In the genomic region with DNA sequence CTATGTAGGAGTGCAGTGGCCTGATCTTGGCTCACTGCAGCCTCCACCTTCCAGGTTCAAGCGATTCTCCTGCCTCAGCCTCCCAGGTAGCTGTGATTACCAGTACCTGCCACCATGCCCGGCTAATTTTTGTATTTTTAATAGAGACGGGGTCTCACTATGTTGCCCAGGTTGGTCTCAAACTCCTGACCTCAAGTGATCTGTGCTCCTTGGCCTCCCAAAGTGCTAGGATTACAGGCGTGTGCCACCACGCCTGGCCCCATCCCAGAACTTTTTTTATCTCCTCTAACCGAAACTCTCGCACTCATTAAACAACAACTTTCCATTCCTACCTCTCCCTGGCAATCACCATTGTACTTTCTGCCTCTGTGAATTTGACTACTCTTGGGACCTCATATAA, we compare ENCODE assay signal across 7 cellular contexts. TPM values are rescaled to one million over a fixed set of nuclear protein-coding genes. Genes with fewer than 3 reads are reported as not detected.
DNase-seq lines count a peak whose midpoint lies in the region; TF ChIP-seq lines count a peak whose summit lies in the region.
"Not testable (repeated sequence)": the region's sequence is repeated elsewhere in the genome, so short reads cannot be mapped to it uniquely, and the experiment has no call there.

No MANE protein-coding gene starts in this region.

- H3K36me3 Mint-ChIP-seq in CD8-positive, alpha-beta memory T cell: peaks cover 0 to 12% (median 2%) of the 10 kb centered on the region in 3 donors
- not testable (repeated sequence) for H3K36me3 Mint-ChIP-seq in T-helper 1 cell treated with Interleukin-12 subunit alpha and Interleukin-12 subunit beta and Interleukin-4 antibody, amounts not matched to agents 30 μg/mL and 1 μg/mL, for 36 hours (ENCODE audit: low read depth); activated CD4-positive, alpha-beta memory T cell treated with anti-CD3 and anti-CD28 coated beads, Interleukin-2, amount 10 ng/mL, durations not matched to agents 7 days and 5 days (ENCODE audit: low read depth); activated naive CD4-positive, alpha-beta T cell treated with anti-CD3 and anti-CD28 coated beads, Interleukin-2, amount 10 ng/mL, durations not matched to agents 7 days and 5 days; chondrocyte (ENCODE audit: low read depth); mesothelial cell of epicardium; neural crest cell (ENCODE audit: low read depth)

- not testable (repeated sequence) for H3K9me3 Mint-ChIP-seq in CD8-positive, alpha-beta memory T cell; T-helper 1 cell treated with Interleukin-12 subunit alpha and Interleukin-12 subunit beta and Interleukin-4 antibody, amounts not matched to agents 30 μg/mL and 1 μg/mL, for 36 hours; activated CD4-positive, alpha-beta memory T cell treated with anti-CD3 and anti-CD28 coated beads, Interleukin-2, amount 10 ng/mL, durations not matched to agents 7 days and 5 days; activated naive CD4-positive, alpha-beta T cell treated with anti-CD3 and anti-CD28 coated beads, Interleukin-2, amount 10 ng/mL, durations not matched to agents 7 days and 5 days; chondrocyte (ENCODE audit: low read depth); mesothelial cell of epicardium; neural crest cell

- H3K27ac ChIP-seq in CD8-positive, alpha-beta memory T cell (ENCODE audit: low read depth, low read length): not testable (repeated sequence)

- H3K36me3 ChIP-seq in CD8-positive, alpha-beta memory T cell (ENCODE audit: insufficient read depth, low read length): not testable (repeated sequence)

- not testable (repeated sequence) for H3K27me3 ChIP-seq in CD8-positive, alpha-beta memory T cell (ENCODE audit: insufficient read depth, low read length, poor library complexity, severe bottlenecking)

- not testable (repeated sequence) for H3K9me3 ChIP-seq in CD8-positive, alpha-beta memory T cell (ENCODE audit: low read length)

- H3K4me3 ChIP-seq in CD8-positive, alpha-beta memory T cell (ENCODE audit: low read length): not testable (repeated sequence)

- peaks cover 22 to 46% (median 38%) of the 10 kb centered on the region in 3 donors for H3K4me1 Mint-ChIP-seq in CD8-positive, alpha-beta memory T cell
- peaks cover 20% of the 10 kb centered on the region for H3K4me1 Mint-ChIP-seq in T-helper 1 cell treated with Interleukin-12 subunit alpha and Interleukin-12 subunit beta and Interleukin-4 antibody, amounts not matched to agents 30 μg/mL and 1 μg/mL, for 36 hours (ENCODE audit: low read depth)
- peaks cover 47% of the 10 kb centered on the region for H3K4me1 Mint-ChIP-seq in activated CD4-positive, alpha-beta memory T cell treated with anti-CD3 and anti-CD28 coated beads, Interleukin-2, amount 10 ng/mL, durations not matched to agents 7 days and 5 days
- H3K4me1 Mint-ChIP-seq in activated naive CD4-positive, alpha-beta T cell treated with anti-CD3 and anti-CD28 coated beads, Interleukin-2, amount 10 ng/mL, durations not matched to agents 7 days and 5 days: peaks cover 42% of the 10 kb centered on the region
- H3K4me1 Mint-ChIP-seq in chondrocyte (ENCODE audit: low read depth) (peaks cover 23% of the 10 kb centered on the region), mesothelial cell of epicardium (peaks cover 12% of the 10 kb centered on the region), neural crest cell (peaks cover 25% of the 10 kb centered on the region)

- not testable (repeated sequence) for TF ChIP-seq CTCF in chondrocyte (IDR thresholded peaks at IDR 0.05); mesothelial cell of epicardium (IDR thresholded peaks at IDR 0.05; ENCODE audit: unreplicated experiment); neural crest cell (conservative IDR thresholded peaks at IDR 0.05)

- CTCF ChIA-PET in CD8-positive, alpha-beta memory T cell (lab: Charles Lee): interaction anchor here (1.3 kb wide), 1 partner anchor 8 kb away, joined by 3 read pairs; no protein-coding TSS in a partner anchor
- CTCF ChIA-PET in activated CD4-positive, alpha-beta memory T cell treated with anti-CD3 and anti-CD28 coated beads, Interleukin-2, amount 10 ng/mL, durations not matched to agents 7 days and 5 days (lab: Charles Lee); activated naive CD4-positive, alpha-beta T cell treated with anti-CD3 and anti-CD28 coated beads, Interleukin-2, amount 10 ng/mL, durations not matched to agents 7 days and 5 days (lab: Charles Lee): not testable (repeated sequence)

- H3K4me3 Mint-ChIP-seq in CD8-positive, alpha-beta memory T cell: peak overlapping the region; percentile 18 to 73 (median 42)
- H3K4me3 Mint-ChIP-seq in T-helper 1 cell treated with Interleukin-12 subunit alpha and Interleukin-12 subunit beta and Interleukin-4 antibody, amounts not matched to agents 30 μg/mL and 1 μg/mL, for 36 hours: peak overlapping the region; percentile 33
- peak overlapping the region; percentile 45 for H3K4me3 Mint-ChIP-seq in activated CD4-positive, alpha-beta memory T cell treated with anti-CD3 and anti-CD28 coated beads, Interleukin-2, amount 10 ng/mL, durations not matched to agents 7 days and 5 days
- peak overlapping the region; percentile 17 for H3K4me3 Mint-ChIP-seq in activated naive CD4-positive, alpha-beta T cell treated with anti-CD3 and anti-CD28 coated beads, Interleukin-2, amount 10 ng/mL, durations not matched to agents 7 days and 5 days
- H3K4me3 Mint-ChIP-seq in chondrocyte (ENCODE audit: unreplicated experiment) (peak overlapping the region; percentile 25), mesothelial cell of epicardium (peak overlapping the region; percentile 0), neural crest cell (peak overlapping the region; percentile 97)

- POLR2A ChIA-PET in CD8-positive, alpha-beta memory T cell (lab: Charles Lee): interaction anchor here (2.4 kb wide), 1 partner anchor 70 kb away, joined by 7 read pairs; no protein-coding TSS in a partner anchor
- POLR2A ChIA-PET in activated CD4-positive, alpha-beta memory T cell treated with anti-CD3 and anti-CD28 coated beads, Interleukin-2, amount 10 ng/mL, durations not matched to agents 7 days and 5 days (lab: Charles Lee): interaction anchor here (2.2 to 2.9 kb wide), 3 partner anchors 34 to 198 kb away, joined by 19 to 54 read pairs (median 29); a partner anchor contains a TSS

- H3K27me3 Mint-ChIP-seq in CD8-positive, alpha-beta memory T cell; T-helper 1 cell treated with Interleukin-12 subunit alpha and Interleukin-12 subunit beta and Interleukin-4 antibody, amounts not matched to agents 30 μg/mL and 1 μg/mL, for 36 hours (ENCODE audit: low read depth); activated CD4-positive, alpha-beta memory T cell treated with anti-CD3 and anti-CD28 coated beads, Interleukin-2, amount 10 ng/mL, durations not matched to agents 7 days and 5 days; chondrocyte (ENCODE audit: low read depth); mesothelial cell of epicardium (ENCODE audit: low read depth); neural crest cell (ENCODE audit: low read depth): not testable (repeated sequence)
- H3K27me3 Mint-ChIP-seq in activated naive CD4-positive, alpha-beta T cell treated with anti-CD3 and anti-CD28 coated beads, Interleukin-2, amount 10 ng/mL, durations not matched to agents 7 days and 5 days: peaks cover 15% of the 10 kb centered on the region

- not testable (repeated sequence) for DNase-seq in CD8-positive, alpha-beta memory T cell; activated CD4-positive, alpha-beta memory T cell treated with anti-CD3 and anti-CD28 coated beads, Interleukin-2, amount 10 ng/mL, durations not matched to agents 7 days and 5 days; activated naive CD4-positive, alpha-beta T cell treated with anti-CD3 and anti-CD28 coated beads, Interleukin-2, amount 10 ng/mL, durations not matched to agents 7 days and 5 days; chondrocyte (ENCODE audit: low spot score); mesothelial cell of epicardium (ENCODE audit: low spot score in 2 of 2, unreplicated experiment in 2 of 2); neural crest cell (ENCODE audit: low read depth, low spot score)

- peaks cover 14% of the 10 kb centered on the region for H3K4me1 ChIP-seq in CD8-positive, alpha-beta memory T cell (ENCODE audit: insufficient read depth, low read length)

- H3K27ac Mint-ChIP-seq in CD8-positive, alpha-beta memory T cell: peak overlapping the region in 7 of 8 donors; percentile 11 to 74 (median 29)
- not testable (repeated sequence) for H3K27ac Mint-ChIP-seq in T-helper 1 cell treated with Interleukin-12 subunit alpha and Interleukin-12 subunit beta and Interleukin-4 antibody, amounts not matched to agents 30 μg/mL and 1 μg/mL, for 36 hours; activated CD4-positive, alpha-beta memory T cell treated with anti-CD3 and anti-CD28 coated beads, Interleukin-2, amount 10 ng/mL, durations not matched to agents 7 days and 5 days; activated naive CD4-positive, alpha-beta T cell treated with anti-CD3 and anti-CD28 coated beads, Interleukin-2, amount 10 ng/mL, durations not matched to agents 7 days and 5 days; mesothelial cell of epicardium; neural crest cell (ENCODE audit: unreplicated experiment)
- peak overlapping the region; percentile 64 for H3K27ac Mint-ChIP-seq in chondrocyte (ENCODE audit: unreplicated experiment)

RNA-seq across cellular contexts. Expression of a gene that starts 33.2 kb away (rescaled TPM):
- total RNA-seq in CD8-positive, alpha-beta memory T cell: 100 to 1,000 TPM; 420 to 421 TPM
- polyA plus RNA-seq in CD8-positive, alpha-beta memory T cell: 201 TPM
- total RNA-seq in activated CD4-positive, alpha-beta memory T cell treated with anti-CD3 and anti-CD28 coated beads, Interleukin-2, amount 10 ng/mL, durations not matched to agents 7 days and 5 days: 100 to 1,000 TPM; 327 to 340 TPM
- total RNA-seq in chondrocyte: 218 to 266 TPM (median 230 TPM) in 3 replicates
- total RNA-seq in mesothelial cell of epicardium: 459 to 483 TPM (median 479 TPM) in 3 replicates
- 581 and 589 TPM in 2 replicates for total RNA-seq in neural crest cell

Comparison
In these comparisons a context has a peak if more than half of its experiments do, and no peak if none do; other contexts are left out.
1. H3K4me3 Mint-ChIP-seq: peak in every context shown above with its lines; median percentile 97 in neural crest cell; 45 in activated CD4-positive, alpha-beta memory T cell treated with anti-CD3 and anti-CD28 coated beads, Interleukin-2, amount 10 ng/mL, durations not matched to agents 7 days and 5 days; 42 in CD8-positive, alpha-beta memory T cell; 33 in T-helper 1 cell treated with Interleukin-12 subunit alpha and Interleukin-12 subunit beta and Interleukin-4 antibody, amounts not matched to agents 30 μg/mL and 1 μg/mL, for 36 hours; 25 in chondrocyte; 17 in activated naive CD4-positive, alpha-beta T cell treated with anti-CD3 and anti-CD28 coated beads, Interleukin-2, amount 10 ng/mL, durations not matched to agents 7 days and 5 days; 0 in mesothelial cell of epicardium.